ENCODE assay signal across 17 cellular contexts in the genomic region with DNA sequence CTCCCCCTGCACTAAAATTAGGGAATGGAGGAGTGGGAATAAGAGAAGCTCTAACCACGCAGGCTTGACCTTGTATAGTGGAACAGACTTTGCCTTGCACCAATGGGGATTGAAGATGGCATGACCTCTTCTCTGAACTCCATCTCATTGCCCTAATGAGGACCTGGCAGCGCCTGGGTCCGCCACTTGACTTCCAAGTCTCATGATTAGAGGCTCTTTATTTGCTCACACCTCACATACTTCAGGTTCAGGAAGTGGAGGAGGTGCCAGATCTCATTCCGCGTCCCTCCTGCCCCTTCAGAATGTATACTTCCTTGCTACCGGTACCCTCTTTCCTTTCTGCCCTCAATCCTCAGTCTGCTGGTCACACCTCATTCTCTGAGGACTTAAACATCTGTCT.
DNase-seq lines count a peak whose midpoint lies in the region; ATAC-seq lines count a peak whose summit lies in the region.
"Had no signal": no experiment of that assay in that cellular context is flagged by ENCODE, and none has a peak within 500 bp of the region (broad histone marks: within the 10 kb centered on the region; RNA-seq: fewer than 3 reads in every experiment).

No MANE protein-coding gene starts in this region.

- H2AK5ac ChIP-seq in trophoblast cell (ENCODE audit: low read length): peak overlapping the region; percentile 90

- H3K36me3 Mint-ChIP-seq in activated T-helper 1 cell treated with anti-CD3 and anti-CD28 coated beads, Interleukin-12 subunit alpha, Interleukin-12 subunit beta, Interleukin-2, Interleukin-4 antibody, amounts not matched to agents 30 ng/mL and 10 ng/mL and 1 ng/mL, durations not matched to agents 14 hours and 24 hours and 36 hours (ENCODE audit: low read depth): peaks cover 15% of the 10 kb centered on the region
- H3K36me3 Mint-ChIP-seq in T-cell: no peaks in the 10 kb centered on the region

- H3K79me2 ChIP-seq in trophoblast cell (ENCODE audit: control insufficient read depth, insufficient read depth, low read length, poor library complexity): no peaks in the 10 kb centered on the region

- no peak overlapping the region for H4K12ac ChIP-seq in trophoblast cell (ENCODE audit: low read depth, low read length)

- CTCF ChIA-PET in T-cell (lab: Charles Lee): interaction anchor here in 1 of 2 donors (1.1 kb wide), 1 partner anchor 8 kb away, joined by 3 read pairs; no protein-coding TSS in a partner anchor

- no peak overlapping the region for H3K23ac ChIP-seq in trophoblast cell (ENCODE audit: low read length)

- intact Hi-C loops in activated T-helper 1 cell treated with anti-CD3 and anti-CD28 coated beads, Interleukin-12 subunit alpha, Interleukin-12 subunit beta, Interleukin-2, Interleukin-4 antibody, amounts not matched to agents 30 ng/mL and 10 ng/mL and 1 ng/mL, durations not matched to agents 14 hours and 24 hours and 36 hours (cut with micrococcal nuclease): no loop called here

- peak overlapping the region; percentile 46 for H2AFZ ChIP-seq in trophoblast cell (ENCODE audit: insufficient read depth, low read length, poor library complexity)

- peaks cover 7% of the 10 kb centered on the region for H3K27me3 Mint-ChIP-seq in activated T-helper 1 cell treated with anti-CD3 and anti-CD28 coated beads, Interleukin-12 subunit alpha, Interleukin-12 subunit beta, Interleukin-2, Interleukin-4 antibody, amounts not matched to agents 30 ng/mL and 10 ng/mL and 1 ng/mL, durations not matched to agents 14 hours and 24 hours and 36 hours (ENCODE audit: insufficient read depth)
- no peaks in the 10 kb centered on the region for H3K27me3 Mint-ChIP-seq in T-cell

- peak overlapping the region; percentile 81 for H2BK5ac ChIP-seq in trophoblast cell (ENCODE audit: low read depth, low read length, poor library complexity)

- H3K27me3 ChIP-seq in trophoblast cell (ENCODE audit: insufficient read depth, low read length): no peaks in the 10 kb centered on the region
- H3K27me3 ChIP-seq: SJCRH30 had no signal

- WGBS in trophoblast cell (ENCODE audit: extremely low coverage, insufficient coverage, insufficient read length): no CpG with 5 or more reads among the region's 6 CpGs

- ATAC-seq in T-cell (replicated peaks in 1 of 4): no peak

- peak overlapping the region; percentile 91 for H2BK120ac ChIP-seq in trophoblast cell (ENCODE audit: insufficient read depth, low read length, poor library complexity)

- peak overlapping the region; percentile 90 for H4K91ac ChIP-seq in trophoblast cell (ENCODE audit: low read depth, low read length)

- peak overlapping the region; percentile 16 for H3K4me3 Mint-ChIP-seq in activated T-helper 1 cell treated with anti-CD3 and anti-CD28 coated beads, Interleukin-12 subunit alpha, Interleukin-12 subunit beta, Interleukin-2, Interleukin-4 antibody, amounts not matched to agents 30 ng/mL and 10 ng/mL and 1 ng/mL, durations not matched to agents 14 hours and 24 hours and 36 hours
- H3K4me3 Mint-ChIP-seq in T-cell: no peak overlapping the region

- DNase-seq in NCI-H2029 (lab: John Stamatoyannopoulos, UW) (peak; percentile 19), NCI-H2029 treated with DMSO at 0.1 percent for 48 hours (lab: John Stamatoyannopoulos, UW) (no peak), DMS79 (lab: John Stamatoyannopoulos, UW) (peak; percentile 98), trophoblast cell (peak in 1 of 2 donors; percentile 17), T-cell (no peak), NCI-H1436 (lab: John Stamatoyannopoulos, UW) (no peak), NCI-H187 treated with DMSO at 0.1 percent for 48 hours (lab: John Stamatoyannopoulos, UW) (no peak)
- no peak for DNase-seq in activated T-helper 1 cell treated with anti-CD3 and anti-CD28 coated beads, Interleukin-12 subunit alpha, Interleukin-12 subunit beta, Interleukin-2, Interleukin-4 antibody, amounts not matched to agents 30 ng/mL and 10 ng/mL and 1 ng/mL, durations not matched to agents 14 hours and 24 hours and 36 hours (ENCODE audit: low spot score)
- DNase-seq: 8988T, C1 segment of cervical spinal cord, COR-L47, GDM1, GOT3, NCI-H2171 treated with DMSO at 0.1 percent for 48 hours, NCI-H510A, SJCRH30 had no signal

- H3K9me3 Mint-ChIP-seq in activated T-helper 1 cell treated with anti-CD3 and anti-CD28 coated beads, Interleukin-12 subunit alpha, Interleukin-12 subunit beta, Interleukin-2, Interleukin-4 antibody, amounts not matched to agents 30 ng/mL and 10 ng/mL and 1 ng/mL, durations not matched to agents 14 hours and 24 hours and 36 hours: peaks cover 14% of the 10 kb centered on the region
- H3K9me3 Mint-ChIP-seq in T-cell: peaks cover 0 to 3% (median 0%) of the 10 kb centered on the region in 3 donors

- H4K8ac ChIP-seq in trophoblast cell (ENCODE audit: low read depth, low read length): peak overlapping the region; percentile 82

- no peak overlapping the region for H3K9ac ChIP-seq in trophoblast cell (ENCODE audit: low read length)

- H3K27ac Mint-ChIP-seq in activated T-helper 1 cell treated with anti-CD3 and anti-CD28 coated beads, Interleukin-12 subunit alpha, Interleukin-12 subunit beta, Interleukin-2, Interleukin-4 antibody, amounts not matched to agents 30 ng/mL and 10 ng/mL and 1 ng/mL, durations not matched to agents 14 hours and 24 hours and 36 hours: peak overlapping the region; percentile 4
- peak overlapping the region in 1 of 2 donors; percentile 5 for H3K27ac Mint-ChIP-seq in T-cell

- peak overlapping the region; percentile 96 for H3K18ac ChIP-seq in trophoblast cell (ENCODE audit: low read length)

- no peak overlapping the region for H3K4me2 ChIP-seq in trophoblast cell (ENCODE audit: low read length)

- peak overlapping the region; percentile 77 for H3K27ac ChIP-seq in trophoblast cell (ENCODE audit: low read depth, low read length)
- H3K27ac ChIP-seq: RWPE1, SJCRH30 had no signal

- H3K79me1 ChIP-seq in trophoblast cell (ENCODE audit: low read length): peaks cover 28% of the 10 kb centered on the region

- H3K4me3 ChIP-seq in trophoblast cell (ENCODE audit: low read depth, low read length): no peak overlapping the region
- H3K4me3 ChIP-seq: SJCRH30 had no signal

- H3K14ac ChIP-seq in trophoblast cell (ENCODE audit: low read length): peak overlapping the region; percentile 68

- no peaks in the 10 kb centered on the region for H3K9me3 ChIP-seq in trophoblast cell (ENCODE audit: insufficient read depth, low read depth, low read length)
- H3K9me3 ChIP-seq: SJCRH30 had no signal

- H3K4me1 ChIP-seq in trophoblast cell (ENCODE audit: control insufficient read depth in 1 of 2, insufficient read depth in 2 of 2, low read length in 2 of 2): peaks cover 29 to 37% of the 10 kb centered on the region in 2 experiments

- H3K4ac ChIP-seq in trophoblast cell (ENCODE audit: low read depth, low read length): peak overlapping the region; percentile 50

- no peaks in the 10 kb centered on the region for H3K36me3 ChIP-seq in trophoblast cell (ENCODE audit: control insufficient read depth in 1 of 2, insufficient read depth in 2 of 2, low read length in 2 of 2)
- H3K36me3 ChIP-seq: SJCRH30 had no signal

- peaks cover 64% of the 10 kb centered on the region for H3K4me1 Mint-ChIP-seq in activated T-helper 1 cell treated with anti-CD3 and anti-CD28 coated beads, Interleukin-12 subunit alpha, Interleukin-12 subunit beta, Interleukin-2, Interleukin-4 antibody, amounts not matched to agents 30 ng/mL and 10 ng/mL and 1 ng/mL, durations not matched to agents 14 hours and 24 hours and 36 hours (ENCODE audit: low read depth)
- H3K4me1 Mint-ChIP-seq in T-cell: peaks cover 39 to 62% (median 58%) of the 10 kb centered on the region in 3 donors

- H2BK12ac ChIP-seq in trophoblast cell (ENCODE audit: low read length): peak overlapping the region; percentile 98

- POLR2A ChIA-PET in T-cell (lab: Charles Lee): interaction anchor here in 1 of 2 donors (0.6 kb wide), 1 partner anchor 1248 kb away, joined by 3 read pairs; no protein-coding TSS in a partner anchor

Comparison
In these comparisons a context has a peak if more than half of its experiments do, and no peak if none do; other contexts are left out.
1. DNase-seq: peak in NCI-H2029 (single experiment) and DMS79 (single experiment); none in NCI-H2029 treated with DMSO at 0.1 percent for 48 hours (single experiment), activated T-helper 1 cell treated with anti-CD3 and anti-CD28 coated beads, Interleukin-12 subunit alpha, Interleukin-12 subunit beta, Interleukin-2, Interleukin-4 antibody, amounts not matched to agents 30 ng/mL and 10 ng/mL and 1 ng/mL, durations not matched to agents 14 hours and 24 hours and 36 hours (single experiment), T-cell (0 of 34), NCI-H1436 (single experiment) and NCI-H187 treated with DMSO at 0.1 percent for 48 hours (single experiment).